Comparison of ENCODE assay signal across 1 cellular context in genomic region chr10:97328646-97329453, GRCh38.
TF ChIP-seq lines count a peak whose summit lies in the region.

No MANE protein-coding gene starts in this region.

TF ChIP-seq in GM23338, 12 proteins besides CTCF, POLR2A, EP300 and RAD21:
- TF ChIP-seq EZH2phosphoT487 (IDR thresholded peaks at IDR 0.05; ENCODE audit: unreplicated experiment), result no peak
- TF ChIP-seq ZNF331 (CRISPR knock-in tag; IDR thresholded peaks at IDR 0.05; ENCODE audit: low read depth), result no peak
- TF ChIP-seq CREB1 (CRISPR knock-in tag; IDR thresholded peaks at IDR 0.05; ENCODE audit: low read depth), result no peak
- no peak for TF ChIP-seq POLR2AphosphoS5 (IDR thresholded peaks at IDR 0.05; ENCODE audit: low read depth)
- no peak for TF ChIP-seq STAT1 (IDR thresholded peaks at IDR 0.05; ENCODE audit: unreplicated experiment)
- no peak for TF ChIP-seq EZH2 (IDR thresholded peaks at IDR 0.05; ENCODE audit: low read depth, unreplicated experiment)
- TF ChIP-seq REST (IDR thresholded peaks at IDR 0.05; ENCODE audit: unreplicated experiment), result no peak
TF ChIP-seq in GM23338: peak in this region for 0.
